ENCODE assay signal across 17 cellular contexts in genomic region chr11:60370811-60371297, GRCh38. TPM values are rescaled to one million over a fixed set of nuclear protein-coding genes. Genes with fewer than 3 reads are reported as not detected.
DNase-seq lines count a peak whose midpoint lies in the region; ATAC-seq and TF ChIP-seq lines count a peak whose summit lies in the region.
"Had no signal": no experiment of that assay in that cellular context is flagged by ENCODE, and none has a peak within 500 bp of the region (broad histone marks: within the 10 kb centered on the region; RNA-seq: fewer than 3 reads in every experiment).

No MANE protein-coding gene starts in this region.

- BruUV-seq in OCI-LY7 (replicated peaks; lab: Mats Ljungman, UMichigan) = no TSS peak

- H3K4me2 ChIP-seq in OCI-LY7 (ENCODE audit: low read length) = no peak overlapping the region

- H3K27me3 ChIP-seq in colonic mucosa = no peaks in the 10 kb centered on the region
- H3K27me3 ChIP-seq: foreskin keratinocyte had no signal

- H3K9me2 ChIP-seq in OCI-LY7 (ENCODE audit: insufficient read depth, low read length) = no peaks in the 10 kb centered on the region

- H3K27ac ChIP-seq in colonic mucosa (peak overlapping the region; percentile 9), OCI-LY7 (ENCODE audit: low read depth, low read length, poor library complexity, severe bottlenecking) (no peak overlapping the region)
- H3K27ac ChIP-seq: foreskin keratinocyte had no signal

- no peaks in the 10 kb centered on the region for H4K20me1 ChIP-seq in OCI-LY7 (ENCODE audit: insufficient read depth, low read length)

- H3K79me2 ChIP-seq in OCI-LY7 (ENCODE audit: insufficient read depth, low read depth, low read length) = no peaks in the 10 kb centered on the region

- H3K36me3 ChIP-seq in colonic mucosa (no peaks in the 10 kb centered on the region), OCI-LY7 (ENCODE audit: insufficient read depth, low read length) (no peaks in the 10 kb centered on the region; the same call in 1 of the 2 replicates)

- H3K4me3 ChIP-seq in colonic mucosa (no peak overlapping the region), OCI-LY7 (ENCODE audit: low read depth, low read length, poor library complexity, severe bottlenecking) (no peak overlapping the region)

- intact Hi-C loops in colonic mucosa (cut with DNase I) (no loop called here), OCI-LY7 (cut with micrococcal nuclease; ENCODE audit: unreplicated experiment) (no loop called here)

- POLR2A ChIA-PET in OCI-LY7 (lab: Charles Lee) = interaction anchor here (0.6 to 2.6 kb wide), 7 partner anchors 20 to 1802 kb away, joined by 3 to 12 read pairs (median 4); no protein-coding TSS in a partner anchor

- no peak overlapping the region for H3K9ac ChIP-seq in colonic mucosa (ENCODE audit: low read depth in 2 of 2, low read length in 2 of 2)

- H3K9me3 ChIP-seq in colonic mucosa = no peaks in the 10 kb centered on the region
- H3K9me3 ChIP-seq in OCI-LY7 (ENCODE audit: low read length) = no peaks in the 10 kb centered on the region; the same call in 1 of the 2 replicates

- H2AFZ ChIP-seq in OCI-LY7 (ENCODE audit: low read length) = no peak overlapping the region

- DNase-seq in H4 (ENCODE audit: low spot score) = peak; percentile 55
- peak; percentile 15 for DNase-seq in NCI-H345 treated with DMSO at 0.1 percent for 48 hours (lab: John Stamatoyannopoulos, UW; ENCODE audit: unreplicated experiment)
- no peak for DNase-seq in colonic mucosa
- DNase-seq in pulmonary artery endothelial cell (ENCODE audit: low read depth, low spot score) = peak; percentile 20
- DNase-seq in anterior cingulate cortex (lab: John Stamatoyannopoulos, UW) = no peak
- DNase-seq in OCI-LY7 (ENCODE audit: low spot score) = no peak
- DNase-seq: activated CD4-positive, alpha-beta T cell treated with anti-CD3 and anti-CD28 coated beads, Interleukin-2, amount 50 U/mL, for 4 hours; activated naive CD4-positive, alpha-beta T cell treated with anti-CD3 and anti-CD28 coated beads for 36 hours; CD4-positive, alpha-beta T cell; foreskin keratinocyte; H7; kidney glomerular epithelial cell; occipital lobe; stimulated activated CD4-positive, alpha-beta T cell treated with anti-CD3 and anti-CD28 coated beads, Interleukin-4, amount 100 ng/mL, for 1 hour; T-helper 1 cell had no signal

- no peak for ATAC-seq in GM21526 (IDR thresholded peaks at IDR 0.05; ENCODE audit: low FRiP score, unreplicated experiment)
- no peak for ATAC-seq in GM21515 (IDR thresholded peaks at IDR 0.05; ENCODE audit: unreplicated experiment)
- ATAC-seq: foreskin keratinocyte had no signal

- CTCF ChIA-PET in OCI-LY7 (lab: Charles Lee; ENCODE audit: unreplicated experiment) = no interaction called here

- TF ChIP-seq CTCF in colonic mucosa (IDR thresholded peaks at IDR 0.05) = no peak
- no peak for TF ChIP-seq CTCF in OCI-LY7 (conservative IDR thresholded peaks at IDR 0.05; ENCODE audit: low read length)

- H3K4me1 ChIP-seq in colonic mucosa (no peaks in the 10 kb centered on the region), OCI-LY7 (ENCODE audit: insufficient read depth, low read length, poor library complexity, severe bottlenecking) (peaks cover 23% of the 10 kb centered on the region)
- H3K4me1 ChIP-seq: foreskin keratinocyte had no signal

RNA-seq across cellular contexts. Expression of gene MS4A7, which starts 7.5 kb away (rescaled TPM):
- total RNA-seq in H4 (2014; rRNA removed; shearing (Covaris generic)) = not detected in 2 replicates
- 10 to 100 TPM in 1 of 2 donors, 1 to 10 TPM in 1; 3.3 to 12.6 TPM for total RNA-seq in colonic mucosa
- total RNA-seq in pulmonary artery endothelial cell = not detected in 2 replicates
- 0.26 and 0.54 TPM in 2 replicates for total RNA-seq in OCI-LY7 (2014; rRNA removed; shearing (Covaris generic))
- total RNA-seq in OCI-LY7 (2022) = 1.1 and 2.4 TPM in 2 replicates
- total RNA-seq: activated naive CD4-positive, alpha-beta T cell treated with anti-CD3 and anti-CD28 coated beads for 36 hours; foreskin keratinocyte; H7 had no signal

RNA-seq across cellular contexts. Expression of gene MS4A14, which starts 25.4 kb away (rescaled TPM):
- total RNA-seq in H4 (2014; rRNA removed; shearing (Covaris generic)) = not detected in 2 replicates
- total RNA-seq in colonic mucosa = 1 to 10 TPM in 1 of 2 donors, under 1 TPM in 1; 0.17 to 1.1 TPM
- total RNA-seq in pulmonary artery endothelial cell = not detected in 2 replicates
- total RNA-seq in OCI-LY7 (2014; rRNA removed; shearing (Covaris generic)) = 0.15 TPM in 1 of 2 replicates, not detected in the other
- 0.18 TPM in 1 of 2 replicates, not detected in the other for total RNA-seq in OCI-LY7 (2022)
- total RNA-seq: activated naive CD4-positive, alpha-beta T cell treated with anti-CD3 and anti-CD28 coated beads for 36 hours; CD4-positive, alpha-beta T cell; foreskin keratinocyte; H7; occipital lobe had no signal

RNA-seq across cellular contexts. Expression of gene MS4A6E, which starts 43.8 kb away (rescaled TPM):
- total RNA-seq in H4 (2014; rRNA removed; shearing (Covaris generic)) = not detected in 2 replicates
- total RNA-seq in colonic mucosa (not detected), pulmonary artery endothelial cell (not detected in 2 replicates), OCI-LY7 (2022) (not detected in 2 replicates)
- not detected in 2 replicates for total RNA-seq in OCI-LY7 (2014; rRNA removed; shearing (Covaris generic))
- total RNA-seq: activated naive CD4-positive, alpha-beta T cell treated with anti-CD3 and anti-CD28 coated beads for 36 hours; CD4-positive, alpha-beta T cell; foreskin keratinocyte; H7; occipital lobe had no signal

RNA-seq across cellular contexts. Expression of gene MS4A5, which starts 58.5 kb away (rescaled TPM):
- total RNA-seq in H4 (2014; rRNA removed; shearing (Covaris generic)) = not detected in 2 replicates
- total RNA-seq in colonic mucosa (not detected), pulmonary artery endothelial cell (not detected in 2 replicates), OCI-LY7 (2022) (not detected in 2 replicates)
- not detected in 2 replicates for total RNA-seq in OCI-LY7 (2014; rRNA removed; shearing (Covaris generic))
- total RNA-seq: activated naive CD4-positive, alpha-beta T cell treated with anti-CD3 and anti-CD28 coated beads for 36 hours; CD4-positive, alpha-beta T cell; foreskin keratinocyte; H7; occipital lobe had no signal

Comparison
In these comparisons a context has a peak if more than half of its experiments do, and no peak if none do; other contexts are left out.
1. DNase-seq: peak in H4 (single experiment), NCI-H345 treated with DMSO at 0.1 percent for 48 hours (single experiment) and pulmonary artery endothelial cell (single experiment); none in colonic mucosa (single experiment), anterior cingulate cortex (0 of 58) and OCI-LY7 (single experiment).